ENCODE assay signal across 11 cellular contexts in genomic region chr14:75430526-75430925, GRCh38. TPM values are rescaled to one million over a fixed set of nuclear protein-coding genes. Genes with fewer than 3 reads are reported as not detected.
DNase-seq lines count a peak whose midpoint lies in the region; ATAC-seq and TF ChIP-seq lines count a peak whose summit lies in the region.
"Had no signal": no experiment of that assay in that cellular context is flagged by ENCODE, and none has a peak within 500 bp of the region (broad histone marks: within the 10 kb centered on the region; RNA-seq: fewer than 3 reads in every experiment).

No MANE protein-coding gene starts in this region.

- H3K36me3 ChIP-seq in PC-9 (ENCODE audit: low read depth) (peaks cover 39% of the 10 kb centered on the region), ovary (no peaks in the 10 kb centered on the region)

- TF ChIP-seq POLR2A in ovary (IDR thresholded peaks at IDR 0.05), result no peak

- H3K79me2 ChIP-seq in PC-9 (ENCODE audit: low read depth), result peaks cover 69% of the 10 kb centered on the region

- peak overlapping the region; percentile 88 for H3K4me3 ChIP-seq in AG10803 (ENCODE audit: low read length)
- H3K4me3 ChIP-seq in PC-9, result peak overlapping the region; percentile 90; the same call in 1 of the 2 replicates
- H3K4me3 ChIP-seq in fibroblast of pulmonary artery (replicated peaks; ENCODE audit: low read depth, low read length), result peak overlapping the region; percentile 75
- H3K4me3 ChIP-seq in ovary, result no peak overlapping the region

- peaks cover 9% of the 10 kb centered on the region; the same call in 1 of the 2 replicates for H3F3A ChIP-seq in PC-9 (ENCODE audit: insufficient read depth, low read depth)

- ATAC-seq in HG03439 (IDR thresholded peaks at IDR 0.05; ENCODE audit: unreplicated experiment), result no peak
- no peak for ATAC-seq in GM19455 (IDR thresholded peaks at IDR 0.05; ENCODE audit: unreplicated experiment)

- TF ChIP-seq CTCF in AG10803 (conservative IDR thresholded peaks at IDR 0.05; ENCODE audit: low read length), result no peak; the same call in 1 of the 2 replicates
- TF ChIP-seq CTCF in PC-9 (conservative IDR thresholded peaks at IDR 0.05), result no peak
- TF ChIP-seq CTCF in fibroblast of pulmonary artery (IDR thresholded peaks at IDR 0.05; ENCODE audit: low read length, missing control alignments), result no peak
- TF ChIP-seq CTCF in ovary (IDR thresholded peaks at IDR 0.05), result no peak

- TF ChIP-seq EP300 in ovary (IDR thresholded peaks at IDR 0.05), result no peak

- DNase-seq in AG10803 (ENCODE audit: low read depth) (peak; percentile 76), PC-9 (no peak), fibroblast of pulmonary artery (ENCODE audit: low read depth) (peak; percentile 61), ovary (peak in 3 of 5 donors; percentile 36 to 66 (median 45)), NCI-H2171 treated with DMSO at 0.1 percent for 48 hours (lab: John Stamatoyannopoulos, UW) (no peak), SKM-1 (lab: John Stamatoyannopoulos, UW; ENCODE audit: unreplicated experiment) (no peak)
- DNase-seq: activated naive CD4-positive, alpha-beta T cell treated with Interleukin-2 at 50 U/mL for 16 hours; glutamatergic neuron; NCI-H774 had no signal

- H2AFZ ChIP-seq in PC-9, result no peak overlapping the region

- POLR2A ChIA-PET in PC-9 (lab: Charles Lee; ENCODE audit: unreplicated experiment), result interaction anchor here (0.5 to 1.0 kb wide), 4 partner anchors 10 to 289 kb away, joined by 3 to 4 read pairs (median 4); no protein-coding TSS in a partner anchor

- BruUV-seq in PC-9 (replicated peaks; lab: Mats Ljungman, UMichigan), result no TSS peak

- WGBS in ovary, 3 donors, result 13 to 21% (median 19%) methylated on average over 10 of the region's 10 CpGs

- intact Hi-C loops in PC-9 (cut with micrococcal nuclease; ENCODE audit: unreplicated experiment), result no loop called here
- intact Hi-C loops in ovary (cut with DNase I), result no loop called here

- H3K9me3 ChIP-seq in PC-9 (ENCODE audit: insufficient read depth, low read depth) (no peaks in the 10 kb centered on the region), ovary (no peaks in the 10 kb centered on the region)

- H3K27me3 ChIP-seq in PC-9 (ENCODE audit: insufficient read depth, low read depth) (no peaks in the 10 kb centered on the region), ovary (no peaks in the 10 kb centered on the region)

- H3K4me1 ChIP-seq in PC-9 (replicated peaks; ENCODE audit: insufficient read depth) (peaks cover 45% of the 10 kb centered on the region), ovary (ENCODE audit: insufficient read depth) (peaks cover 8% of the 10 kb centered on the region)

- H4K20me1 ChIP-seq in PC-9 (ENCODE audit: insufficient read depth), result peaks cover 61% of the 10 kb centered on the region

- CTCF ChIA-PET in PC-9 (lab: Charles Lee), result interaction anchor here (0.7 to 1.5 kb wide), 4 partner anchors 10 to 125 kb away, joined by 3 to 6 read pairs (median 4); no protein-coding TSS in a partner anchor

- no peaks in the 10 kb centered on the region for H3K9me2 ChIP-seq in PC-9 (ENCODE audit: insufficient read depth)

- peak overlapping the region; percentile 94 for H3K4me2 ChIP-seq in PC-9

- H3K27ac ChIP-seq in PC-9 (no peak overlapping the region), ovary (no peak overlapping the region)

RNA-seq across cellular contexts. Expression of gene JDP2, which starts 2.7 kb away (rescaled TPM):
- total RNA-seq in PC-9 (2021), result 186 and 300 TPM in 2 replicates
- 10 to 100 TPM; 19.0 to 89.9 (median 26.8) TPM for total RNA-seq in ovary
- 10 to 100 TPM; 16.2 to 22.5 TPM for polyA plus RNA-seq in ovary

Comparison
In these comparisons a context has a peak if more than half of its experiments do, and no peak if none do; other contexts are left out.
1. DNase-seq: peak in AG10803 (single experiment), fibroblast of pulmonary artery (single experiment) and ovary (3 of 5); none in PC-9 (0 of 2), NCI-H2171 treated with DMSO at 0.1 percent for 48 hours (single experiment) and SKM-1 (single experiment).